In the genomic region with DNA sequence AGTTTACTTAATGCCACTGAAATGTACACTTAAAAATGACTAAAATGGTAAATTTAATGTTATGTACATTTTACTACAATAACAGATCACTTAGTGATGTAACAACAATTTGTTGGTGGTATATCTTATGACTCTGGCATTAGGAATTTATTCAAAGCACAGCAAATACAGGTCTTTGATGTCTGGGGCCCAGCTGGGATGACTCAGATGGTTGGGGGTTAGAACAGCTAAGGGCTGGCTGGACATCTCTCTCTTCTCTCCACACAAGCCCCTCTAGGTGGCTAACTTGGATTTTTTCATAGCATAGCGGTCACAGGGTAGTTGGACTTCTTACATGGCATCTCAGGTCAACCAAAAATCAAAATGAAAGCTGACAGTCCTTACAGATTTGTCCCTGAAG, we compare ENCODE assay signal across 14 cellular contexts. TPM values are rescaled to one million over a fixed set of nuclear protein-coding genes. Genes with fewer than 3 reads are reported as not detected.
A peak's percentile ranks its signal among the peaks of the same experiment; 100 is the strongest.
DNase-seq lines count a peak whose midpoint lies in the region; ATAC-seq, FAIRE-seq and TF ChIP-seq lines count a peak whose summit lies in the region.
"Had no signal": no experiment of that assay in that cellular context is flagged by ENCODE, and none has a peak within 500 bp of the region (broad histone marks: within the 10 kb centered on the region; RNA-seq: fewer than 3 reads in every experiment).

No MANE protein-coding gene starts in this region.

- H3K4me2 ChIP-seq in GM12878 (ENCODE audit: control insufficient read depth, insufficient read depth): no peak overlapping the region

- H3K36me3 ChIP-seq in HUES6 (ENCODE audit: control insufficient read depth, insufficient read depth, low read length): no peaks in the 10 kb centered on the region
- H3K36me3 ChIP-seq in GM12878 (ENCODE audit: control insufficient read depth in 2 of 2, insufficient read depth in 2 of 2, low read length in 1 of 2): no peaks in the 10 kb centered on the region
- no peaks in the 10 kb centered on the region for H3K36me3 ChIP-seq in kidney epithelial cell (ENCODE audit: control insufficient read depth, insufficient read depth, low read length)
- H3K36me3 ChIP-seq in body of pancreas (replicated peaks in 1 of 2; ENCODE audit: insufficient read depth in 1 of 2, low read depth in 2 of 2): no peaks in the 10 kb centered on the region
- H3K36me3 ChIP-seq: gastroesophageal sphincter, right atrium auricular region, WERI-Rb-1 had no signal

- peak; percentile 18 for DNase-seq in AG08396 (ENCODE audit: low spot score)
- no peak for DNase-seq in GM12878 (ENCODE audit: low read depth, low spot score)
- DNase-seq in kidney epithelial cell (ENCODE audit: low read depth): peak; percentile 51
- no peak for DNase-seq in HuH-7 (ENCODE audit: low spot score)
- DNase-seq in body of pancreas: no peak
- DNase-seq in stimulated activated naive CD8-positive, alpha-beta T cell treated with anti-CD3 and anti-CD28 coated beads, Interleukin-15, Interleukin-2, amounts not matched to agents 100 U/mL and 50 U/mL, for 24 hours: no peak
- DNase-seq: activated T-cell treated with anti-CD3 and anti-CD28 coated beads, Interleukin-2, amount 50 U/mL, for 72 hours; cerebellar nuclear complex; NCI-H2107; WERI-Rb-1 had no signal

- H3K4me3 ChIP-seq in HUES6 (ENCODE audit: low read depth, low read length): no peak overlapping the region
- H3K4me3 ChIP-seq in GM12878: no peak overlapping the region
- no peak overlapping the region for H3K4me3 ChIP-seq in kidney epithelial cell (ENCODE audit: low read depth, low read length)
- no peak overlapping the region for H3K4me3 ChIP-seq in body of pancreas
- H3K4me3 ChIP-seq: gastroesophageal sphincter, right atrium auricular region had no signal

- no peaks in the 10 kb centered on the region for H3K79me2 ChIP-seq in GM12878 (ENCODE audit: control insufficient read depth, insufficient read depth, low read length)

- in situ Hi-C loops in GM12878 (cut with MboI): no loop called here

- 90% methylated on average over 1 of the region's 1 CpG for WGBS in GM12878 (ENCODE audit: insufficient coverage, insufficient replicate concordance, low lambda C conversion rate, missing lambda C conversion rate)
- WGBS in body of pancreas, 2 donors: 94 to 96% methylated on average over 1 of the region's 1 CpG

- BruUV-seq in GM12878 (replicated peaks; lab: Mats Ljungman, UMichigan): no TSS peak

- H3K9ac ChIP-seq in HUES6 (ENCODE audit: low read length): no peak overlapping the region
- no peak overlapping the region for H3K9ac ChIP-seq in GM12878 (ENCODE audit: control insufficient read depth, insufficient read depth, low read length)

- H3K27ac ChIP-seq in HUES6 (ENCODE audit: low read depth, low read length) (peak overlapping the region; percentile 18; the same call in 1 of the 2 replicates), GM12878 (ENCODE audit: control insufficient read depth, insufficient read depth) (no peak overlapping the region), body of pancreas (no peak overlapping the region)
- H3K27ac ChIP-seq: gastroesophageal sphincter, right atrium auricular region, WERI-Rb-1 had no signal

- POLR2A ChIA-PET in GM12878 (lab: Charles Lee): no interaction called here

- H3K4me1 ChIP-seq in HUES6 (ENCODE audit: control insufficient read depth, insufficient read depth, low read length) (peaks cover 42% of the 10 kb centered on the region), GM12878 (ENCODE audit: control insufficient read depth, insufficient read depth, low read length) (no peaks in the 10 kb centered on the region), body of pancreas (peaks cover 10% of the 10 kb centered on the region)

- no peak for FAIRE-seq in GM12878 (lab: Jason Lieb, UNC)

- H3K9me3 ChIP-seq in HUES6 (ENCODE audit: control insufficient read depth, insufficient read depth, low read depth, low read length) (0 out of 2 replicates have a peak, but pooled peaks cover 3% of the 10 kb centered on the region), GM12878 (replicated peaks; ENCODE audit: control insufficient read depth, insufficient read depth, low read length) (no peaks in the 10 kb centered on the region), body of pancreas (no peaks in the 10 kb centered on the region)
- H3K9me3 ChIP-seq: gastroesophageal sphincter, right atrium auricular region had no signal

- no peak for TF ChIP-seq RAD21 in GM12878 (IDR thresholded peaks at IDR 0.05; ENCODE audit: insufficient read depth, low read depth, low read length)

- H3K27me3 ChIP-seq in HUES6 (ENCODE audit: control insufficient read depth, insufficient read depth, low read length) (no peaks in the 10 kb centered on the region), GM12878 (replicated peaks in 1 of 2; ENCODE audit: control insufficient read depth in 2 of 2, insufficient read depth in 2 of 2, low read length in 1 of 2) (no peaks in the 10 kb centered on the region), kidney epithelial cell (ENCODE audit: control insufficient read depth, insufficient read depth, low read length) (no peaks in the 10 kb centered on the region), body of pancreas (no peaks in the 10 kb centered on the region)
- H3K27me3 ChIP-seq: gastroesophageal sphincter, right atrium auricular region had no signal

- ATAC-seq in GM12878 (peak; percentile 23; the same call in 1 of the 3 replicates), body of pancreas (no peak), HG03571 (IDR thresholded peaks at IDR 0.05; ENCODE audit: unreplicated experiment) (no peak)
- no peak for ATAC-seq in stimulated activated naive CD8-positive, alpha-beta T cell treated with anti-CD3 and anti-CD28 coated beads, Interleukin-15, Interleukin-2, amounts not matched to agents 100 U/mL and 50 U/mL, for 24 hours
- ATAC-seq: activated T-cell treated with anti-CD3 and anti-CD28 coated beads, Interleukin-2, amount 50 U/mL, for 72 hours; gastroesophageal sphincter had no signal

- H2AFZ ChIP-seq in GM12878 (ENCODE audit: control insufficient read depth, low read depth, low read length): no peak overlapping the region

- TF ChIP-seq POLR2A in GM12878 (IDR thresholded peaks at IDR 0.05; ENCODE audit: low read depth, low read length): no peak
- TF ChIP-seq POLR2A in body of pancreas (IDR thresholded peaks at IDR 0.05): no peak

- no peaks in the 10 kb centered on the region for H4K20me1 ChIP-seq in GM12878 (ENCODE audit: control insufficient read depth, insufficient read depth)

- no peak for TF ChIP-seq EP300 in GM12878 (IDR thresholded peaks at IDR 0.05; ENCODE audit: borderline replicate concordance in 1 of 2, control insufficient read depth in 1 of 2, low read depth in 2 of 2, low read length in 2 of 2)

- SMC1A ChIA-PET in GM12878 (lab: Charles Lee; ENCODE audit: uncharacterized antibody, unreplicated experiment): interaction anchor here (1.1 to 1.2 kb wide), 2 partner anchors 18 to 234 kb away, joined by 3 to 5 read pairs; no protein-coding TSS in a partner anchor

- TF ChIP-seq CTCF in GM12878 (IDR thresholded peaks at IDR 0.05 in 2 of 3, conservative IDR thresholded peaks at IDR 0.05 in 1 of 3; ENCODE audit: control insufficient read depth in 2 of 3, extremely low read depth in 1 of 3, insufficient read depth in 1 of 3, low read depth in 3 of 3, low read length in 3 of 3): no peak
- TF ChIP-seq CTCF in kidney epithelial cell (IDR thresholded peaks at IDR 0.05; ENCODE audit: insufficient read depth, low read length, poor library complexity, severe bottlenecking): no peak
- TF ChIP-seq CTCF in body of pancreas (IDR thresholded peaks at IDR 0.05): no peak

- CTCF ChIA-PET in GM12878 (lab: Yijun Ruan, JAX): interaction anchor here (1.2 to 1.5 kb wide), 2 partner anchors 97 to 239 kb away, joined by 3 to 4 read pairs; no protein-coding TSS in a partner anchor

- RAD21 ChIA-PET in GM12878 (lab: Charles Lee; ENCODE audit: unreplicated experiment): interaction anchor here (1.8 kb wide), 1 partner anchor 295 kb away, joined by 4 read pairs; no protein-coding TSS in a partner anchor

- intact Hi-C loops in GM12878 (cut with micrococcal nuclease; ENCODE audit: unreplicated experiment): no loop called here
- intact Hi-C loops in body of pancreas (cut with DNase I): no loop called here

RNA-seq across cellular contexts. Expression of gene LCA5, which starts 37.4 kb away (rescaled TPM):
- total RNA-seq in GM12878 (2013; cell fraction: nucleolus; rRNA removed): 2.0 and 2.1 TPM in 2 replicates
- total RNA-seq in GM12878 (2014; rRNA removed) (0.28 and 0.33 TPM in 2 replicates), GM12878 (2014; rRNA removed; fragmentation: Illumina TruSeq; extraction: Trizol) (0.37 and 0.45 TPM in 2 replicates), GM12878 (2021) (0.26 and 0.27 TPM in 2 replicates), kidney epithelial cell (5.1 and 7.0 TPM in 2 replicates), body of pancreas (1 to 10 TPM; 2.6 to 7.8 TPM)
- polyA plus RNA-seq in GM12878 (2011; ENCODE audit: low read depth): 0.14 TPM
- polyA plus RNA-seq in GM12878 (2011; rRNA removed) (0.30 and 0.58 TPM in 2 replicates), GM12878 (2014; fragmentation: Illumina TruSeq; extraction: Trizol) (0.31 and 0.36 TPM in 2 replicates), GM12878 (2014; fragmentation: Nextera tagmentation; extraction: Ambion mirVana) (under 1 TPM; 0.13 to 0.32 TPM), GM12878 (2014; rRNA removed) (0.16 and 0.20 TPM in 2 replicates), GM12878 (2016; fragmentation: Nextera tagmentation; extraction: Ambion mirVana) (under 1 TPM; 0.21 TPM)
- 0.05 and 0.07 TPM in 2 replicates for polyA plus RNA-seq in GM12878 (2011; cell fraction: cytosol; rRNA removed)
- polyA plus RNA-seq in GM12878 (2011; cell fraction: nucleus; rRNA removed): 0.22 and 0.26 TPM in 2 replicates
- polyA plus RNA-seq in GM12878 (2012): 0.39 and 0.55 TPM in 2 replicates
- polyA minus RNA-seq in GM12878 (2011; rRNA and poly(A)+ RNA removed): 0.29 and 0.31 TPM in 2 replicates
- polyA minus RNA-seq in GM12878 (2011; cell fraction: cytosol; rRNA and poly(A)+ RNA removed): 0.53 TPM in 1 of 2 replicates, not detected in the other
- 0.36 and 0.96 TPM in 2 replicates for polyA minus RNA-seq in GM12878 (2011; cell fraction: nucleus; rRNA and poly(A)+ RNA removed)

RNA-seq across cellular contexts. Expression of gene SH3BGRL2, which starts 56.5 kb away (rescaled TPM):
- 0.95 and 1.1 TPM in 2 replicates for total RNA-seq in GM12878 (2013; cell fraction: nucleolus; rRNA removed)
- 0.23 and 0.38 TPM in 2 replicates for total RNA-seq in GM12878 (2014; rRNA removed)
- 0.14 and 0.18 TPM in 2 replicates for total RNA-seq in GM12878 (2014; rRNA removed; fragmentation: Illumina TruSeq; extraction: Trizol)
- total RNA-seq in GM12878 (2021): 0.33 and 0.35 TPM in 2 replicates
- 0.12 TPM for polyA plus RNA-seq in GM12878 (2011; ENCODE audit: low read depth)
- polyA plus RNA-seq in GM12878 (2011; rRNA removed): 0.10 TPM in 2 replicates
- polyA plus RNA-seq in GM12878 (2011; cell fraction: cytosol; rRNA removed): 0.03 and 0.04 TPM in 2 replicates
- polyA plus RNA-seq in GM12878 (2011; cell fraction: nucleus; rRNA removed): 0.04 and 0.10 TPM in 2 replicates
- polyA plus RNA-seq in GM12878 (2012): 0.09 and 0.15 TPM in 2 replicates
- polyA plus RNA-seq in GM12878 (2014; fragmentation: Illumina TruSeq; extraction: Trizol): 0.16 and 0.21 TPM in 2 replicates
- polyA plus RNA-seq in GM12878 (2014; fragmentation: Nextera tagmentation; extraction: Ambion mirVana): under 1 TPM; 0.03 to 0.07 TPM
- polyA plus RNA-seq in GM12878 (2014; rRNA removed): 0.20 TPM in 2 replicates
- under 1 TPM; 0.24 to 0.37 TPM for polyA plus RNA-seq in GM12878 (2016; fragmentation: Nextera tagmentation; extraction: Ambion mirVana)
- 0.10 TPM in 1 of 2 replicates, not detected in the other for polyA minus RNA-seq in GM12878 (2011; rRNA and poly(A)+ RNA removed)
- polyA minus RNA-seq in GM12878 (2011; cell fraction: cytosol; rRNA and poly(A)+ RNA removed): not detected in 2 replicates
- polyA minus RNA-seq in GM12878 (2011; cell fraction: nucleus; rRNA and poly(A)+ RNA removed): 0.10 TPM in 1 of 2 replicates, not detected in the other
- 31.1 and 31.6 TPM in 2 replicates for total RNA-seq in kidney epithelial cell
- 10 to 100 TPM; 26.4 to 29.1 TPM for total RNA-seq in body of pancreas

Comparison
In these comparisons a context has a peak if more than half of its experiments do, and no peak if none do; other contexts are left out.
1. DNase-seq: peak in AG08396 (single experiment) and kidney epithelial cell (single experiment); none in GM12878 (single experiment), HuH-7 (single experiment), body of pancreas (0 of 4) and stimulated activated naive CD8-positive, alpha-beta T cell treated with anti-CD3 and anti-CD28 coated beads, Interleukin-15, Interleukin-2, amounts not matched to agents 100 U/mL and 50 U/mL, for 24 hours (single experiment).
2. RNA of gene SH3BGRL2, which starts 56.5 kb away (total RNA-seq): 31.1 to 31.6 TPM in kidney epithelial cell and 26.4 to 29.1 TPM in body of pancreas; 0.14 to 1.1 TPM in GM12878; every median in the first group is over 10 times any median in the second.